ENCODE assay signal across 12 cellular contexts in genomic region chr11:119389611-119390254, GRCh38. TPM values are rescaled to one million over a fixed set of nuclear protein-coding genes. Genes with fewer than 3 reads are reported as not detected.
DNase-seq lines count a peak whose midpoint lies in the region; ATAC-seq and TF ChIP-seq lines count a peak whose summit lies in the region.
"Had no signal": no experiment of that assay in that cellular context is flagged by ENCODE, and none has a peak within 500 bp of the region (broad histone marks: within the 10 kb centered on the region; RNA-seq: fewer than 3 reads in every experiment).

No MANE protein-coding gene starts in this region.

- POLR2A ChIA-PET in Panc1 (lab: Charles Lee) = no interaction called here

- no peaks in the 10 kb centered on the region for H3K9me2 ChIP-seq in GM23338 (ENCODE audit: insufficient read depth)

- no peaks in the 10 kb centered on the region for H3K9me3 Mint-ChIP-seq in GM23338

- H3K36me3 Mint-ChIP-seq in GM23338 (ENCODE audit: low read depth) = no peaks in the 10 kb centered on the region

- DNase-seq in DMS 273 (lab: John Stamatoyannopoulos, UW; ENCODE audit: unreplicated experiment) (peak; percentile 32), DMS 273 treated with DMSO at 0.1 percent for 48 hours (lab: John Stamatoyannopoulos, UW) (no peak), GM23338 (ENCODE audit: low spot score) (peak; percentile 87), Panc1 (ENCODE audit: low read depth, low spot score) (no peak), left lobe of liver (ENCODE audit: low spot score) (no peak), GM19238 (ENCODE audit: insufficient read length, low spot score) (no peak), Right ventricle myocardium superior (no peak), SK-N-DZ (ENCODE audit: low spot score) (no peak)
- DNase-seq: 8988T, NCI-H1048 had no signal

- in situ Hi-C loops in Panc1 (cut with HindIII; ENCODE audit: low pct_unique_long_range_greater_than_20kb, low sequenced_read_pairs) = no loop called here

- H3K27me3 ChIP-seq in GM23338 (ENCODE audit: insufficient read depth) (no peaks in the 10 kb centered on the region), Panc1 (ENCODE audit: control insufficient read depth, insufficient read depth, low read length) (no peaks in the 10 kb centered on the region)

- H3K4me1 ChIP-seq in GM23338 (ENCODE audit: insufficient read depth) = no peaks in the 10 kb centered on the region
- no peaks in the 10 kb centered on the region for H3K4me1 ChIP-seq in Panc1 (ENCODE audit: control insufficient read depth, insufficient read depth, low read length)

- H3K36me3 ChIP-seq in GM23338 (ENCODE audit: insufficient read depth) (no peaks in the 10 kb centered on the region), Panc1 (ENCODE audit: control insufficient read depth, insufficient read depth, low read length) (no peaks in the 10 kb centered on the region)

- no peak overlapping the region for H3K27ac Mint-ChIP-seq in GM23338

- peak; percentile 61 to 63 for TF ChIP-seq CTCF in GM23338 (conservative IDR thresholded peaks at IDR 0.05; ENCODE audit: low read depth in 2 of 2)
- peak; percentile 71 for TF ChIP-seq CTCF in Panc1 (IDR thresholded peaks at IDR 0.05)

- H4K20me1 ChIP-seq in GM23338 (replicated peaks; ENCODE audit: insufficient read depth) = no peaks in the 10 kb centered on the region

- no peaks in the 10 kb centered on the region for H3K79me2 ChIP-seq in GM23338 (replicated peaks; ENCODE audit: insufficient read depth)

- CTCF ChIA-PET in Panc1 (lab: Charles Lee) = interaction anchor here (0.6 to 0.7 kb wide), 2 partner anchors 17 to 639 kb away, joined by 3 to 5 read pairs; no protein-coding TSS in a partner anchor

- no peaks in the 10 kb centered on the region for H3K9me3 ChIP-seq in Panc1 (ENCODE audit: control insufficient read depth, insufficient read depth, low read depth, low read length)

- peaks cover 4% of the 10 kb centered on the region; the same call in 2 of the 3 replicates for H3K4me1 Mint-ChIP-seq in GM23338

- H3K27me3 Mint-ChIP-seq in GM23338 (ENCODE audit: insufficient read depth, low read depth, poor library complexity) = no peaks in the 10 kb centered on the region

- H2AFZ ChIP-seq in GM23338 = no peak overlapping the region

- H3K27ac ChIP-seq in GM23338 (ENCODE audit: low read depth) (no peak overlapping the region), Panc1 (ENCODE audit: low read length) (no peak overlapping the region)

- no peaks in the 10 kb centered on the region for H3F3A ChIP-seq in GM23338 (replicated peaks; ENCODE audit: low read depth)

- ATAC-seq in GM23338 = peak; percentile 98
- 0 out of 2 replicates have a peak, but pooled peaks have one; percentile 63 for ATAC-seq in Panc1
- ATAC-seq in left lobe of liver = peak; percentile 40
- ATAC-seq in Right ventricle myocardium superior (ENCODE audit: poor library complexity) = no peak

- no peak overlapping the region for H3K4me3 Mint-ChIP-seq in GM23338

- intact Hi-C loops in Panc1 (cut with micrococcal nuclease; ENCODE audit: unreplicated experiment) (no loop called here), Right ventricle myocardium superior (cut with DNase I) (no loop called here)

- H3K4me2 ChIP-seq in GM23338 = no peak overlapping the region

- H3K4me3 ChIP-seq in GM23338 (no peak overlapping the region), Panc1 (ENCODE audit: low read depth in 2 of 2, low read length in 2 of 2) (no peak overlapping the region)

- BruUV-seq in Panc1 (replicated peaks; lab: Mats Ljungman, UMichigan) = no TSS peak

TF ChIP-seq in GM23338, 12 proteins besides CTCF, POLR2A, EP300 and RAD21 (continues in another document):
- no peak for TF ChIP-seq EZH2phosphoT487 (IDR thresholded peaks at IDR 0.05; ENCODE audit: unreplicated experiment)
- TF ChIP-seq JUNB (IDR thresholded peaks at IDR 0.05; ENCODE audit: unreplicated experiment) = no peak
- no peak for TF ChIP-seq ETS1 (IDR thresholded peaks at IDR 0.05)
- no peak for TF ChIP-seq POLR2AphosphoS5 (IDR thresholded peaks at IDR 0.05; ENCODE audit: low read depth)
- TF ChIP-seq ZNF331 (CRISPR knock-in tag; IDR thresholded peaks at IDR 0.05; ENCODE audit: low read depth) = no peak
- TF ChIP-seq STAT1 (IDR thresholded peaks at IDR 0.05; ENCODE audit: unreplicated experiment) = no peak
- no peak for TF ChIP-seq CREB1 (CRISPR knock-in tag; IDR thresholded peaks at IDR 0.05; ENCODE audit: low read depth)
- TF ChIP-seq ZNF114 (CRISPR knock-in tag; IDR thresholded peaks at IDR 0.05) = no peak
- no peak for TF ChIP-seq REST (IDR thresholded peaks at IDR 0.05; ENCODE audit: unreplicated experiment)
- TF ChIP-seq EZH2 (IDR thresholded peaks at IDR 0.05; ENCODE audit: low read depth, unreplicated experiment) = no peak

RNA-seq across cellular contexts. Expression of gene USP2, which starts 8.2 kb away (rescaled TPM):
- total RNA-seq in GM23338 (2014; rRNA removed; shearing (Covaris generic)) = 4.9 and 6.6 TPM in 2 replicates
- polyA plus RNA-seq in GM23338 (2016; fragmentation: Nextera tagmentation; extraction: Ambion mirVana) = 5.0 and 5.9 TPM in 2 replicates
- total RNA-seq in Panc1 (2021; ENCODE audit: unreplicated experiment) = 3.1 TPM
- polyA plus RNA-seq in Panc1 (2012; ENCODE audit: insufficient read length) = 2.3 TPM
- 10.9 TPM for total RNA-seq in left lobe of liver
- 136 TPM for total RNA-seq in Right ventricle myocardium superior
- polyA plus RNA-seq in SK-N-DZ (2014; cell fraction: cytosol; rRNA removed) = 0.28 and 1.1 TPM in 2 replicates
- 0.70 and 1.8 TPM in 2 replicates for polyA plus RNA-seq in SK-N-DZ (2014; cell fraction: nucleus; rRNA removed)

RNA-seq across cellular contexts. Expression of gene THY1, which starts 33.2 kb away (rescaled TPM):
- 515 and 597 TPM in 2 replicates for total RNA-seq in GM23338 (2014; rRNA removed; shearing (Covaris generic))
- polyA plus RNA-seq in GM23338 (2016; fragmentation: Nextera tagmentation; extraction: Ambion mirVana) = 461 and 490 TPM in 2 replicates
- 13.7 TPM for total RNA-seq in Panc1 (2021; ENCODE audit: unreplicated experiment)
- 24.3 TPM for polyA plus RNA-seq in Panc1 (2012; ENCODE audit: insufficient read length)
- 0.96 TPM for total RNA-seq in left lobe of liver
- 1.5 TPM for total RNA-seq in Right ventricle myocardium superior
- 65.9 and 121 TPM in 2 replicates for polyA plus RNA-seq in SK-N-DZ (2014; cell fraction: cytosol; rRNA removed)
- polyA plus RNA-seq in SK-N-DZ (2014; cell fraction: nucleus; rRNA removed) = 51.5 and 76.0 TPM in 2 replicates

RNA-seq across cellular contexts. Expression of gene MFRP, which starts 43.2 kb away (rescaled TPM):
- 0.03 TPM in 1 of 2 replicates, not detected in the other for total RNA-seq in GM23338 (2014; rRNA removed; shearing (Covaris generic))
- not detected in 2 replicates for polyA plus RNA-seq in GM23338 (2016; fragmentation: Nextera tagmentation; extraction: Ambion mirVana)
- total RNA-seq in Panc1 (2021; ENCODE audit: unreplicated experiment) (not detected), left lobe of liver (not detected), Right ventricle myocardium superior (not detected)
- not detected for polyA plus RNA-seq in Panc1 (2012; ENCODE audit: insufficient read length)
- polyA plus RNA-seq in SK-N-DZ (2014; cell fraction: cytosol; rRNA removed) = not detected in 2 replicates
- not detected in 2 replicates for polyA plus RNA-seq in SK-N-DZ (2014; cell fraction: nucleus; rRNA removed)
- total RNA-seq: fibroblast of lung, subcutaneous adipose tissue had no signal
- polyA plus RNA-seq: fibroblast of lung had no signal

RNA-seq across cellular contexts. Expression of gene C1QTNF5, which starts 49.0 kb away (rescaled TPM):
- 1.9 and 3.0 TPM in 2 replicates for total RNA-seq in GM23338 (2014; rRNA removed; shearing (Covaris generic))
- 1.8 and 1.9 TPM in 2 replicates for polyA plus RNA-seq in GM23338 (2016; fragmentation: Nextera tagmentation; extraction: Ambion mirVana)
- total RNA-seq in Panc1 (2021; ENCODE audit: unreplicated experiment) (not detected), left lobe of liver (4.7 TPM), Right ventricle myocardium superior (15.1 TPM)
- not detected for polyA plus RNA-seq in Panc1 (2012; ENCODE audit: insufficient read length)
- polyA plus RNA-seq in SK-N-DZ (2014; cell fraction: cytosol; rRNA removed) = 0.18 and 0.46 TPM in 2 replicates
- 0.20 TPM in 1 of 2 replicates, not detected in the other for polyA plus RNA-seq in SK-N-DZ (2014; cell fraction: nucleus; rRNA removed)

RNA-seq across cellular contexts. Expression of gene RNF26, which starts 55.4 kb away (rescaled TPM):
- total RNA-seq in GM23338 (2014; rRNA removed; shearing (Covaris generic)) = 53.6 and 58.3 TPM in 2 replicates
- polyA plus RNA-seq in GM23338 (2016; fragmentation: Nextera tagmentation; extraction: Ambion mirVana) = 28.7 and 31.8 TPM in 2 replicates
- total RNA-seq in Panc1 (2021; ENCODE audit: unreplicated experiment) = 69.0 TPM
- polyA plus RNA-seq in Panc1 (2012; ENCODE audit: insufficient read length) = 58.5 TPM
- total RNA-seq in left lobe of liver = 15.0 TPM
- total RNA-seq in Right ventricle myocardium superior = 12.9 TPM
- 10.5 and 11.5 TPM in 2 replicates for polyA plus RNA-seq in SK-N-DZ (2014; cell fraction: cytosol; rRNA removed)
- 4.7 and 6.0 TPM in 2 replicates for polyA plus RNA-seq in SK-N-DZ (2014; cell fraction: nucleus; rRNA removed)

Comparison
In these comparisons a context has a peak if more than half of its experiments do, and no peak if none do; other contexts are left out.
1. DNase-seq: peak in DMS 273 (single experiment) and GM23338 (single experiment); none in DMS 273 treated with DMSO at 0.1 percent for 48 hours (single experiment), Panc1 (single experiment), left lobe of liver (single experiment), GM19238 (single experiment), Right ventricle myocardium superior (single experiment) and SK-N-DZ (single experiment).
2. RNA of gene USP2, which starts 8.2 kb away (total RNA-seq): 136 TPM in Right ventricle myocardium superior (single experiment); 10.9 TPM in left lobe of liver (single experiment), 4.9 to 6.6 TPM in GM23338 and 3.1 TPM in Panc1 (single experiment); every median in the first group is over 10 times any median in the second.
3. RNA of gene THY1, which starts 33.2 kb away (total RNA-seq): 515 to 597 TPM in GM23338; 13.7 TPM in Panc1 (single experiment), 1.5 TPM in Right ventricle myocardium superior (single experiment) and 0.96 TPM in left lobe of liver (single experiment); every median in the first group is over 10 times any median in the second.